In genomic region chrX:11792461-11793421, GRCh38 we compare ENCODE assay signal across 8 cellular contexts. TPM values are rescaled to one million over a fixed set of nuclear protein-coding genes. Genes with fewer than 3 reads are reported as not detected.
DNase-seq lines count a peak whose midpoint lies in the region; ATAC-seq and TF ChIP-seq lines count a peak whose summit lies in the region.

No MANE protein-coding gene starts in this region.

- H3K36me3 Mint-ChIP-seq in mesothelial cell of epicardium, result no peaks in the 10 kb centered on the region

- H3K4me3 Mint-ChIP-seq in mesothelial cell of epicardium, result no peak overlapping the region

- H3K9me3 Mint-ChIP-seq in mesothelial cell of epicardium, result no peaks in the 10 kb centered on the region

- no peaks in the 10 kb centered on the region for H3K27me3 Mint-ChIP-seq in mesothelial cell of epicardium (ENCODE audit: low read depth)

- ATAC-seq in GM21360 (IDR thresholded peaks at IDR 0.05; ENCODE audit: unreplicated experiment), result peak; percentile 78
- peak; percentile 74 for ATAC-seq in HG03575 (IDR thresholded peaks at IDR 0.05; ENCODE audit: extremely low read depth, insufficient number of reproducible peaks, low FRiP score, unreplicated experiment)

- no peak for TF ChIP-seq CTCF in mesothelial cell of epicardium (IDR thresholded peaks at IDR 0.05; ENCODE audit: unreplicated experiment)

- DNase-seq in DMS153 (lab: John Stamatoyannopoulos, UW), result peak; percentile 11
- peak; percentile 51 for DNase-seq in activated T-cell treated with anti-CD3 and anti-CD28 coated beads for 48 hours (ENCODE audit: low read depth)
- DNase-seq in stimulated activated CD4-positive, alpha-beta T cell treated with anti-CD3 and anti-CD28 coated beads, Interleukin-2, amount 100 ng/mL, for 4 hours (ENCODE audit: low read depth), result peak; percentile 61
- no peak for DNase-seq in mesothelial cell of epicardium (ENCODE audit: low spot score in 2 of 2, unreplicated experiment in 2 of 2)
- no peak for DNase-seq in iPS-NIHi7 (ENCODE audit: extremely low spot score)
- no peak for DNase-seq in mesenteric fat pad (ENCODE audit: low spot score)

- no peak overlapping the region for H3K27ac Mint-ChIP-seq in mesothelial cell of epicardium

- no peaks in the 10 kb centered on the region for H3K4me1 Mint-ChIP-seq in mesothelial cell of epicardium

RNA-seq across cellular contexts. Expression of gene MSL3, which starts 34.7 kb away (rescaled TPM):
- total RNA-seq in mesothelial cell of epicardium (22.9 to 23.2 TPM (median 23.0 TPM) in 3 replicates), mesenteric fat pad (29.9 TPM)

Comparison
In these comparisons a context has a peak if more than half of its experiments do, and no peak if none do; other contexts are left out.
1. DNase-seq: peak in DMS153 (single experiment), activated T-cell treated with anti-CD3 and anti-CD28 coated beads for 48 hours (single experiment) and stimulated activated CD4-positive, alpha-beta T cell treated with anti-CD3 and anti-CD28 coated beads, Interleukin-2, amount 100 ng/mL, for 4 hours (single experiment); none in mesothelial cell of epicardium (0 of 2), iPS-NIHi7 (single experiment) and mesenteric fat pad (single experiment).